In the genomic region with DNA sequence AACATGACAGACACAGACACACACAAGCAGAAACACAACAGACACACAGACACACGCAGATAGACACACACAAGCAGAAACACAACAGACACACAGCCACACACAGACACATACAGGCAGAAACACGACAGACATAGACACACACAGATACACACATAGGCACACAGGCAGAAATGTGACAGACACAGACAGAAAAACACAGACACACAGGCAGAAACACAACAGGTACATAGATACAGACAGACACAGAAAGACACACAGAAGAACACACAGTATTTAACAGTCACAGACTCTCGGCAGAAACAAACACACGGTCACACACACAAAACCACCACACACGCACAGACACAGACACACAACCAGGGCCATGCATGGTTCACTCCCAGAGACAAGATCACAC, we compare ENCODE assay signal across 12 cellular contexts. TPM values are rescaled to one million over a fixed set of nuclear protein-coding genes. Genes with fewer than 3 reads are reported as not detected.
DNase-seq lines count a peak whose midpoint lies in the region; ATAC-seq, FAIRE-seq and TF ChIP-seq lines count a peak whose summit lies in the region.
"Had no signal": no experiment of that assay in that cellular context is flagged by ENCODE, and none has a peak within 500 bp of the region (broad histone marks: within the 10 kb centered on the region; RNA-seq: fewer than 3 reads in every experiment).

No MANE protein-coding gene starts in this region.

- H3K4me3 ChIP-seq in A549: peak overlapping the region; percentile 40; the same call in 2 of the 3 replicates
- peak overlapping the region in 51 of 59 donors; percentile 2 to 72 (median 58) for H3K4me3 ChIP-seq in dorsolateral prefrontal cortex
- peak overlapping the region; percentile 26 to 64 for H3K4me3 ChIP-seq in mucosa of rectum (ENCODE audit: low read length in 2 of 2)

- no peaks in the 10 kb centered on the region for H3K36me3 Mint-ChIP-seq in activated naive CD8-positive, alpha-beta T cell treated with anti-CD3 and anti-CD28 coated beads for 36 hours

- H3K4me1 ChIP-seq in A549: peaks cover 19% of the 10 kb centered on the region
- H3K4me1 ChIP-seq in mucosa of rectum (ENCODE audit: control insufficient read depth in 2 of 2, insufficient read depth in 2 of 2, low read length in 2 of 2): peaks cover 3 to 7% of the 10 kb centered on the region in 2 donors

- POLR2A ChIA-PET in A549 (lab: Yijun Ruan, JAX): no interaction called here

- ATAC-seq in A549 (no peak), HG02798 (IDR thresholded peaks at IDR 0.05; ENCODE audit: poor library complexity, unreplicated experiment) (no peak)

- CTCF ChIA-PET in A549 (lab: Yijun Ruan, JAX): no interaction called here

- TF ChIP-seq POLR2A in A549 (IDR thresholded peaks at IDR 0.05; ENCODE audit: low read length): no peak

- H3K9ac ChIP-seq in mucosa of rectum (ENCODE audit: low read depth in 1 of 2, low read length in 2 of 2): peak overlapping the region in 1 of 2 donors; percentile 32

- TF ChIP-seq EP300 in A549 (IDR thresholded peaks at IDR 0.05): no peak

- no peak overlapping the region for H3K4me3 Mint-ChIP-seq in activated naive CD8-positive, alpha-beta T cell treated with anti-CD3 and anti-CD28 coated beads for 36 hours

- no peak for FAIRE-seq in A549 (lab: Jason Lieb, UNC)
- FAIRE-seq in HTR-8/SVneo (lab: Jason Lieb, UNC): peak; percentile 20
- FAIRE-seq: small intestine had no signal

- no peak overlapping the region for H3K27ac Mint-ChIP-seq in activated naive CD8-positive, alpha-beta T cell treated with anti-CD3 and anti-CD28 coated beads for 36 hours

- intact Hi-C loops in dorsolateral prefrontal cortex (cut with DNase I): loop anchor here in 1 of 2 donors (10.0 kb wide), 1 partner anchor 281 kb away; no protein-coding TSS in a partner anchor

- H3K9me3 ChIP-seq in A549: no peaks in the 10 kb centered on the region
- H3K9me3 ChIP-seq in mucosa of rectum (ENCODE audit: control insufficient read depth in 2 of 2, low read length in 2 of 2): no peaks in the 10 kb centered on the region

- 60% methylated on average over 5 of the region's 5 CpGs for WGBS in A549 (ENCODE audit: missing lambda C conversion rate)

- TF ChIP-seq RAD21 in A549 (conservative IDR thresholded peaks at IDR 0.05 in 1 of 2, IDR thresholded peaks at IDR 0.05 in 1 of 2): no peak

- H3K27me3 Mint-ChIP-seq in activated naive CD8-positive, alpha-beta T cell treated with anti-CD3 and anti-CD28 coated beads for 36 hours: no peaks in the 10 kb centered on the region

- TF ChIP-seq CTCF in A549 (IDR thresholded peaks at IDR 0.05) (no peak), dorsolateral prefrontal cortex (IDR thresholded peaks at IDR 0.05 in 54 of 56, conservative IDR thresholded peaks at IDR 0.05 in 2 of 56; ENCODE audit: low read depth in 1 of 56, partially characterized antibody in 56 of 56) (no peak)

- no peak for DNase-seq in A549 (ENCODE audit: low read depth in 1 of 2, low spot score in 1 of 2)
- no peak for DNase-seq in HTR-8/SVneo (ENCODE audit: insufficient read length, low spot score)
- DNase-seq in dorsolateral prefrontal cortex: no peak
- no peak for DNase-seq in NCI-H1436 (lab: John Stamatoyannopoulos, UW)
- no peak for DNase-seq in ACHN
- no peak for DNase-seq in activated naive CD8-positive, alpha-beta T cell treated with anti-CD3 and anti-CD28 coated beads for 36 hours
- DNase-seq: activated gamma-delta T cell, kidney glomerular epithelial cell, NCI-H1694 had no signal

- H3K27me3 ChIP-seq in dorsolateral prefrontal cortex (peaks cover 0 to 23% (median 0%) of the 10 kb centered on the region in 45 donors), mucosa of rectum (ENCODE audit: control insufficient read depth in 2 of 2, insufficient read depth in 2 of 2, low read length in 2 of 2) (peaks cover 0 to 5% of the 10 kb centered on the region in 2 donors)

- in situ Hi-C loops in ACHN (cut with HindIII; ENCODE audit: low pct_ligation_motif_present, low pct_unique_long_range_greater_than_20kb, low sequenced_read_pairs): no loop called here

- H3K9me3 Mint-ChIP-seq in activated naive CD8-positive, alpha-beta T cell treated with anti-CD3 and anti-CD28 coated beads for 36 hours: no peaks in the 10 kb centered on the region

- peaks cover 7% of the 10 kb centered on the region for H3K4me1 Mint-ChIP-seq in activated naive CD8-positive, alpha-beta T cell treated with anti-CD3 and anti-CD28 coated beads for 36 hours

- H3K27ac ChIP-seq in A549 (peak overlapping the region in 1 of 2 experiments; percentile 91; a peak in 3 of 6 replicates), dorsolateral prefrontal cortex (no peak overlapping the region), mucosa of rectum (ENCODE audit: low read depth in 2 of 2, low read length in 2 of 2) (peak overlapping the region in 1 of 2 donors; percentile 38)

- peak overlapping the region; percentile 84 for H3K4me2 ChIP-seq in A549

- no peaks in the 10 kb centered on the region for H3K36me3 ChIP-seq in mucosa of rectum (ENCODE audit: control insufficient read depth in 2 of 2, insufficient read depth in 2 of 2, low read length in 2 of 2)

TF ChIP-seq in A549, 52 proteins besides CTCF, POLR2A, EP300 and RAD21 (continues in another document):
- TF ChIP-seq SMC3 (IDR thresholded peaks at IDR 0.05) (no peak), CHD4 (IDR thresholded peaks at IDR 0.05; ENCODE audit: borderline replicate concordance) (no peak), HOXB5 (CRISPR knock-in tag; IDR thresholded peaks at IDR 0.05) (no peak), POLR2AphosphoS2 (conservative IDR thresholded peaks at IDR 0.05; ENCODE audit: low read length) (no peak), ZC3H11A (IDR thresholded peaks at IDR 0.05) (no peak), NPAS2 (CRISPR knock-in tag; IDR thresholded peaks at IDR 0.05; ENCODE audit: borderline replicate concordance) (no peak), RARB (CRISPR knock-in tag; IDR thresholded peaks at IDR 0.05) (no peak), NFE2L2 (conservative IDR thresholded peaks at IDR 0.05; ENCODE audit: low read length) (no peak), HOXB13 (CRISPR knock-in tag; IDR thresholded peaks at IDR 0.05; ENCODE audit: low read depth) (no peak), MAX (IDR thresholded peaks at IDR 0.05) (no peak), RNF2 (IDR thresholded peaks at IDR 0.05; ENCODE audit: borderline replicate concordance, low read depth) (no peak), CBX2 (IDR thresholded peaks at IDR 0.05; ENCODE audit: borderline replicate concordance, low read depth) (no peak), ESRRA (IDR thresholded peaks at IDR 0.05; ENCODE audit: borderline replicate concordance, low read length) (no peak), CBX8 (IDR thresholded peaks at IDR 0.05) (no peak)

RNA-seq across cellular contexts. Expression of gene TBXA2R, which starts 0.9 kb away (rescaled TPM):
- polyA plus RNA-seq in A549 (2011; rRNA removed): 0.13 and 0.26 TPM in 2 replicates
- 0.59 and 1.00 TPM in 2 replicates for polyA plus RNA-seq in A549 (2012; cell fraction: cytosol; rRNA removed)
- 0.91 and 1.0 TPM in 2 replicates for polyA plus RNA-seq in A549 (2012; cell fraction: nucleus; rRNA removed)
- 0.49 to 0.62 TPM (median 0.49 TPM) in 3 replicates for polyA plus RNA-seq in A549 (2017; fragmentation: RNase III; extraction: RNeasy Plus Mini Kit Qiagen cat#74134 plus additional on column Dnase treatment)
- polyA minus RNA-seq in A549 (2011; rRNA and poly(A)+ RNA removed): 0.10 and 0.12 TPM in 2 replicates
- 1 to 10 TPM in 80 of 120 experiments, under 1 TPM in 40; 0.36 to 2.7 (median 1.4) TPM for total RNA-seq in dorsolateral prefrontal cortex
- 1 to 10 TPM; 2.8 to 3.1 TPM for total RNA-seq in activated naive CD8-positive, alpha-beta T cell treated with anti-CD3 and anti-CD28 coated beads for 36 hours

RNA-seq across cellular contexts. Expression of gene GIPC3, which starts 20.5 kb away (rescaled TPM):
- polyA plus RNA-seq in A549 (2011; rRNA removed): 0.05 and 0.20 TPM in 2 replicates
- polyA plus RNA-seq in A549 (2012; cell fraction: cytosol; rRNA removed): 0.08 and 0.14 TPM in 2 replicates
- polyA plus RNA-seq in A549 (2012; cell fraction: nucleus; rRNA removed): 0.15 and 0.16 TPM in 2 replicates
- 0.07 to 0.15 TPM (median 0.12 TPM) in 3 replicates for polyA plus RNA-seq in A549 (2017; fragmentation: RNase III; extraction: RNeasy Plus Mini Kit Qiagen cat#74134 plus additional on column Dnase treatment)
- polyA minus RNA-seq in A549 (2011; rRNA and poly(A)+ RNA removed): 0.15 and 0.41 TPM in 2 replicates
- 1 to 10 TPM in 27 of 120 experiments, under 1 TPM in 93; 0.13 to 1.7 (median 0.63) TPM for total RNA-seq in dorsolateral prefrontal cortex
- under 1 TPM; 0.32 to 0.43 TPM for total RNA-seq in activated naive CD8-positive, alpha-beta T cell treated with anti-CD3 and anti-CD28 coated beads for 36 hours

RNA-seq across cellular contexts. Expression of gene CACTIN, which starts 20.8 kb away (rescaled TPM):
- 6.4 and 8.3 TPM in 2 replicates for polyA plus RNA-seq in A549 (2011; rRNA removed)
- 21.6 and 28.8 TPM in 2 replicates for polyA plus RNA-seq in A549 (2012; cell fraction: cytosol; rRNA removed)
- 44.9 and 67.0 TPM in 2 replicates for polyA plus RNA-seq in A549 (2012; cell fraction: nucleus; rRNA removed)
- 14.6 to 15.3 TPM (median 14.9 TPM) in 3 replicates for polyA plus RNA-seq in A549 (2017; fragmentation: RNase III; extraction: RNeasy Plus Mini Kit Qiagen cat#74134 plus additional on column Dnase treatment)
- 5.4 and 8.2 TPM in 2 replicates for polyA minus RNA-seq in A549 (2011; rRNA and poly(A)+ RNA removed)
- 10 to 100 TPM; 18.8 to 43.6 (median 24.6) TPM for total RNA-seq in dorsolateral prefrontal cortex
- 10 to 100 TPM; 33.0 to 34.4 TPM for total RNA-seq in activated naive CD8-positive, alpha-beta T cell treated with anti-CD3 and anti-CD28 coated beads for 36 hours

RNA-seq across cellular contexts. Expression of gene HMG20B, which starts 33.0 kb away (rescaled TPM):
- polyA plus RNA-seq in A549 (2011; rRNA removed): 19.6 and 24.2 TPM in 2 replicates
- polyA plus RNA-seq in A549 (2012; cell fraction: cytosol; rRNA removed): 46.4 and 58.3 TPM in 2 replicates
- 120 and 131 TPM in 2 replicates for polyA plus RNA-seq in A549 (2012; cell fraction: nucleus; rRNA removed)
- 40.0 to 47.1 TPM (median 46.6 TPM) in 3 replicates for polyA plus RNA-seq in A549 (2017; fragmentation: RNase III; extraction: RNeasy Plus Mini Kit Qiagen cat#74134 plus additional on column Dnase treatment)
- polyA minus RNA-seq in A549 (2011; rRNA and poly(A)+ RNA removed): 6.6 and 8.4 TPM in 2 replicates
- total RNA-seq in dorsolateral prefrontal cortex: 10 to 100 TPM; 10.1 to 58.3 (median 26.2) TPM
- total RNA-seq in activated naive CD8-positive, alpha-beta T cell treated with anti-CD3 and anti-CD28 coated beads for 36 hours: 10 to 100 TPM; 37.1 to 41.6 TPM

RNA-seq across cellular contexts. Expression of gene MFSD12, which starts 48.4 kb away (rescaled TPM):
- 52.5 and 54.9 TPM in 2 replicates for polyA plus RNA-seq in A549 (2011; rRNA removed)
- 123 and 172 TPM in 2 replicates for polyA plus RNA-seq in A549 (2012; cell fraction: cytosol; rRNA removed)
- 386 and 515 TPM in 2 replicates for polyA plus RNA-seq in A549 (2012; cell fraction: nucleus; rRNA removed)
- 101 to 115 TPM (median 109 TPM) in 3 replicates for polyA plus RNA-seq in A549 (2017; fragmentation: RNase III; extraction: RNeasy Plus Mini Kit Qiagen cat#74134 plus additional on column Dnase treatment)
- 45.4 and 59.7 TPM in 2 replicates for polyA minus RNA-seq in A549 (2011; rRNA and poly(A)+ RNA removed)
- 100 to 1,000 TPM in 14 of 120 experiments, 10 to 100 TPM in 106; 54.9 to 119 (median 77.6) TPM for total RNA-seq in dorsolateral prefrontal cortex
- 10 to 100 TPM; 73.2 to 76.1 TPM for total RNA-seq in activated naive CD8-positive, alpha-beta T cell treated with anti-CD3 and anti-CD28 coated beads for 36 hours
